Comparison of ENCODE assay signal across 18 cellular contexts in the genomic region with DNA sequence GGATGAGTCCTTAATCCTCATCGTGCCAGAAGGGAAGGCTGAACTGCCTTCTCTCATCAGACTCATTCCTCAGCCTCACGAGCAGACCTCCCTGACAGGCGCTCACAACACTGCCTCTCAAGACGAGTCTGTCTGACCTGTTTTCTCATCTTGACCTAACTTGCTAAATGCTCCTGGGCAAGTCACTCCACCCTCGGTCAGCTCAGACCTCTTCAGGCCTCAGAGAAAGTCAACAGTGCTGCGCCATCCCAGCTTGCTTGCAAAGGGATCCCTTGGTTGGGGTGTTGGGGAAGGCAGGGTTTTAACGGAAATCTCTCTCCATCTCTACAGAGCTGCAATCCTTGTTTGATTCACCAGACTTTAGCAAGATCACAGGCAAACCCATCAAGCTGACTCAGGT. TPM values are rescaled to one million over a fixed set of nuclear protein-coding genes. Genes with fewer than 3 reads are reported as not detected.
"Had no signal": no experiment of that assay in that cellular context is flagged by ENCODE, and none has a peak within 500 bp of the region (broad histone marks: within the 10 kb centered on the region; RNA-seq: fewer than 3 reads in every experiment).

No MANE protein-coding gene starts in this region.

- H3K4me3 ChIP-seq: heart left ventricle, lung, right atrium auricular region, smooth muscle cell had no signal

- H3K27me3 ChIP-seq: heart left ventricle, neutrophil, right atrium auricular region had no signal

- H3K4me2 ChIP-seq: smooth muscle cell had no signal

- H3K9me3 Mint-ChIP-seq: activated T-helper 1 cell treated with anti-CD3 and anti-CD28 coated beads, Interleukin-12 subunit alpha, Interleukin-12 subunit beta, Interleukin-2, Interleukin-4 antibody, amounts not matched to agents 30 ng/mL and 10 ng/mL and 1 ng/mL, durations not matched to agents 14 hours and 24 hours and 36 hours; dendritic cell treated with granulocyte-macrophage colony-stimulating factor and Interleukin-4, amounts not matched to agents 40 ng/mL and 50 ng/mL, for 4 days; naive B cell; T-helper 1 cell treated with Interleukin-12 subunit alpha and Interleukin-12 subunit beta and Interleukin-4 antibody, amounts not matched to agents 30 μg/mL and 1 μg/mL, for 36 hours had no signal

- H3K27me3 Mint-ChIP-seq: activated CD4-positive, alpha-beta T cell treated with anti-CD3 and anti-CD28 coated beads for 36 hours; dendritic cell treated with granulocyte-macrophage colony-stimulating factor and Interleukin-4, amounts not matched to agents 40 ng/mL and 50 ng/mL, for 4 days; naive B cell had no signal

- ATAC-seq: activated CD4-positive, alpha-beta T cell treated with anti-CD3 and anti-CD28 coated beads for 36 hours; heart left ventricle had no signal

- H3K27ac ChIP-seq: epithelial cell of prostate, heart left ventricle, neutrophil, WERI-Rb-1 had no signal

- H3K27ac Mint-ChIP-seq: activated CD4-positive, alpha-beta T cell treated with anti-CD3 and anti-CD28 coated beads for 36 hours; activated T-helper 1 cell treated with anti-CD3 and anti-CD28 coated beads, Interleukin-12 subunit alpha, Interleukin-12 subunit beta, Interleukin-2, Interleukin-4 antibody, amounts not matched to agents 30 ng/mL and 10 ng/mL and 1 ng/mL, durations not matched to agents 14 hours and 24 hours and 36 hours; dendritic cell treated with granulocyte-macrophage colony-stimulating factor and Interleukin-4, amounts not matched to agents 40 ng/mL and 50 ng/mL, for 4 days; T-helper 1 cell treated with Interleukin-12 subunit alpha and Interleukin-12 subunit beta and Interleukin-4 antibody, amounts not matched to agents 30 μg/mL and 1 μg/mL, for 36 hours had no signal

- H3K9me3 ChIP-seq: heart left ventricle, neutrophil, right atrium auricular region had no signal

- H3K4me3 Mint-ChIP-seq: activated CD4-positive, alpha-beta T cell treated with anti-CD3 and anti-CD28 coated beads for 36 hours; activated T-helper 1 cell treated with anti-CD3 and anti-CD28 coated beads, Interleukin-12 subunit alpha, Interleukin-12 subunit beta, Interleukin-2, Interleukin-4 antibody, amounts not matched to agents 30 ng/mL and 10 ng/mL and 1 ng/mL, durations not matched to agents 14 hours and 24 hours and 36 hours; dendritic cell treated with granulocyte-macrophage colony-stimulating factor and Interleukin-4, amounts not matched to agents 40 ng/mL and 50 ng/mL, for 4 days; naive B cell; T-helper 1 cell treated with Interleukin-12 subunit alpha and Interleukin-12 subunit beta and Interleukin-4 antibody, amounts not matched to agents 30 μg/mL and 1 μg/mL, for 36 hours had no signal

- H3K36me3 Mint-ChIP-seq: naive B cell had no signal

- DNase-seq: activated CD4-positive, alpha-beta T cell treated with anti-CD3 and anti-CD28 coated beads for 36 hours; aorta; cerebellar nuclear complex; effector memory CD4-positive, alpha-beta T cell; heart left ventricle; naive B cell; posterior cingulate gyrus; stimulated activated CD4-positive, alpha-beta T cell treated with anti-CD3 and anti-CD28 coated beads, Interleukin-4, amount 100 ng/mL, for 4 hours; WERI-Rb-1 had no signal

RNA-seq across cellular contexts. Expression of gene SERPINF1, which starts 15.0 kb away (rescaled TPM):
- total RNA-seq: activated T-helper 1 cell treated with anti-CD3 and anti-CD28 coated beads, Interleukin-12 subunit alpha, Interleukin-12 subunit beta, Interleukin-2, Interleukin-4 antibody, amounts not matched to agents 30 ng/mL and 10 ng/mL and 1 ng/mL, durations not matched to agents 14 hours and 24 hours and 36 hours had no signal

RNA-seq across cellular contexts. Expression of gene SERPINF2, which starts 34.2 kb away (rescaled TPM):
- total RNA-seq: frontal cortex had no signal
